2 cellular contexts compared by ENCODE assay signal in genomic region chr3:32413845-32414526, GRCh38.
TF ChIP-seq lines count a peak whose summit lies in the region.

No MANE protein-coding gene starts in this region.

TF ChIP-seq in HepG2, 621 proteins besides CTCF, POLR2A, EP300 and RAD21:
- no peak for TF ChIP-seq TRIM22 (IDR thresholded peaks at IDR 0.05)
- TF ChIP-seq REPIN1 (CRISPR knock-in tag; IDR thresholded peaks at IDR 0.05; ENCODE audit: borderline replicate concordance, low read depth), result no peak
- TF ChIP-seq ZBTB40 (IDR thresholded peaks at IDR 0.05), result no peak
- TF ChIP-seq ZBTB40 (CRISPR knock-in tag; IDR thresholded peaks at IDR 0.05), result no peak
- no peak for TF ChIP-seq ZNF766 (CRISPR knock-in tag; IDR thresholded peaks at IDR 0.05; ENCODE audit: borderline replicate concordance)
- TF ChIP-seq ZNF83 (CRISPR knock-in tag; IDR thresholded peaks at IDR 0.05; ENCODE audit: borderline replicate concordance), result no peak
- TF ChIP-seq ZZZ3 (CRISPR knock-in tag; IDR thresholded peaks at IDR 0.05; ENCODE audit: borderline replicate concordance), result no peak
- no peak for TF ChIP-seq KLF6 (CRISPR knock-in tag; IDR thresholded peaks at IDR 0.05)
- TF ChIP-seq ZKSCAN5 (CRISPR knock-in tag; IDR thresholded peaks at IDR 0.05), result no peak
- TF ChIP-seq ZFP41 (CRISPR knock-in tag; IDR thresholded peaks at IDR 0.05; ENCODE audit: borderline replicate concordance), result no peak
- TF ChIP-seq ZNF232 (CRISPR knock-in tag; IDR thresholded peaks at IDR 0.05; ENCODE audit: borderline replicate concordance), result no peak
- no peak for TF ChIP-seq POLR2G (IDR thresholded peaks at IDR 0.05; ENCODE audit: low read depth, low read length)
- TF ChIP-seq NAIF1 (CRISPR knock-in tag; IDR thresholded peaks at IDR 0.05; ENCODE audit: borderline replicate concordance), result no peak
- TF ChIP-seq ZNF576 (CRISPR knock-in tag; IDR thresholded peaks at IDR 0.05), result no peak
- no peak for TF ChIP-seq CC2D1A (CRISPR knock-in tag; IDR thresholded peaks at IDR 0.05)
- TF ChIP-seq BRCA1 (CRISPR knock-in tag; IDR thresholded peaks at IDR 0.05), result no peak
- TF ChIP-seq ZNF550 (CRISPR knock-in tag; IDR thresholded peaks at IDR 0.05; ENCODE audit: borderline replicate concordance), result no peak
- TF ChIP-seq MEIS1 (CRISPR knock-in tag; IDR thresholded peaks at IDR 0.05; ENCODE audit: borderline replicate concordance), result no peak
- TF ChIP-seq ZNF510 (CRISPR knock-in tag; IDR thresholded peaks at IDR 0.05; ENCODE audit: low read depth), result no peak
TF ChIP-seq in HepG2: peak in this region for 0.

TF ChIP-seq in WTC11, 78 proteins besides CTCF, POLR2A, EP300 and RAD21 (continued from another document):
- no peak for TF ChIP-seq CDX4 (CRISPR knock-in tag; IDR thresholded peaks at IDR 0.05; ENCODE audit: borderline replicate concordance)
- no peak for TF ChIP-seq GABPB1 (CRISPR knock-in tag; IDR thresholded peaks at IDR 0.05)
- TF ChIP-seq GTF2I (CRISPR knock-in tag; conservative IDR thresholded peaks at IDR 0.05), result no peak
- TF ChIP-seq SMAD3 (CRISPR knock-in tag; IDR thresholded peaks at IDR 0.05; ENCODE audit: borderline replicate concordance), result no peak
- TF ChIP-seq TP53 (CRISPR knock-in tag; IDR thresholded peaks at IDR 0.05), result no peak
- no peak for TF ChIP-seq MLX (CRISPR knock-in tag; IDR thresholded peaks at IDR 0.05)
- 0 out of 2 replicates have a peak, but pooled peaks have one; percentile 51 for TF ChIP-seq ERG (CRISPR knock-in tag; IDR thresholded peaks at IDR 0.05)
- no peak for TF ChIP-seq ZNF317 (CRISPR knock-in tag; IDR thresholded peaks at IDR 0.05; ENCODE audit: borderline replicate concordance, low read depth)
- no peak for TF ChIP-seq NR2C2 (CRISPR knock-in tag; IDR thresholded peaks at IDR 0.05)
- peak; percentile 80 for TF ChIP-seq EMX1 (CRISPR knock-in tag; IDR thresholded peaks at IDR 0.05)
